4 cellular contexts compared by ENCODE assay signal in the genomic region with DNA sequence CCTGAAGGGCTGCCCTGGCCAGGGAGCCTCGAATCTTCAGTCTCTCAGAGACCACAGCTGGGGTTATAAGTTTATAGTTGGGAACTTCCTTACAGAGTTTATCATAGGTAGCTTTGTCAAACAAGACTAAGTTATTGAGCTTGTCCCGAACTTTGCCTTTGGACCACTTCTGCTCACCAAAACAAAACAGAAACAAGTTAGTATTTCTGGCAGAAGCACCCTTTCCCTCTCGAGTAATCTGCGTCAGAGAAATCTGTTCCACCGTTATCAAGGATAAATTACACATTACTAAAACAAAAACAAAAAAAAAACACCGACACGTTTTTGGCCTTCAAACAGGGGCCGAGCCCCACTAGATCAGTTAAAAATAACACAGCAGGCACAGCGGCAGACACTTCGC. TPM values are rescaled to one million over a fixed set of nuclear protein-coding genes. Genes with fewer than 3 reads are reported as not detected.
DNase-seq lines count a peak whose midpoint lies in the region; ATAC-seq and TF ChIP-seq lines count a peak whose summit lies in the region.
"Not testable (repeated sequence)": the region's sequence is repeated elsewhere in the genome, so short reads cannot be mapped to it uniquely, and the experiment has no call there.

No MANE protein-coding gene starts in this region.

- H3K4ac ChIP-seq in IMR-90 (ENCODE audit: low read depth, low read length), result peak overlapping the region; percentile 94

- peak overlapping the region; percentile 92 for H3K14ac ChIP-seq in IMR-90 (replicated peaks; ENCODE audit: low read depth, low read length)

- dilution Hi-C loops in IMR-90 (cut with HindIII; ENCODE audit: low sequenced_read_pairs, unreplicated experiment), result not testable (repeated sequence)

- H3K23ac ChIP-seq in IMR-90 (ENCODE audit: low read depth, low read length), result peak overlapping the region; percentile 77

- not testable (repeated sequence) for DNase-seq in IMR-90; astrocyte of the spinal cord (ENCODE audit: low read depth, low spot score); kidney epithelial cell (ENCODE audit: low read depth); stomach

- peak overlapping the region; percentile 90; the same call in 1 of the 2 replicates for H4K91ac ChIP-seq in IMR-90 (ENCODE audit: insufficient read depth, low read depth, low read length)

- POLR2A ChIA-PET in IMR-90 (lab: Charles Lee; ENCODE audit: unreplicated experiment), result not testable (repeated sequence)

- peak overlapping the region; percentile 58; the same call in 1 of the 2 replicates for H4K5ac ChIP-seq in IMR-90 (ENCODE audit: low read depth, low read length)

- H3K4me3 ChIP-seq in IMR-90 (ENCODE audit: insufficient read depth, low read depth, low read length) (peak overlapping the region; percentile 90), astrocyte of the spinal cord (ENCODE audit: low read depth, low read length) (peak overlapping the region; percentile 90), kidney epithelial cell (ENCODE audit: low read depth, low read length) (peak overlapping the region; percentile 75), stomach (peak overlapping the region; percentile 88 to 96 (median 93))

- H4K20me1 ChIP-seq in IMR-90 (ENCODE audit: insufficient read depth, low read length), result peaks cover 37% of the 10 kb centered on the region

- peak overlapping the region; percentile 90 for H3K9ac ChIP-seq in IMR-90 (ENCODE audit: low read depth, low read length)

- not testable (repeated sequence) for TF ChIP-seq EP300 in stomach (IDR thresholded peaks at IDR 0.05)

- not testable (repeated sequence) for H3K18ac ChIP-seq in IMR-90 (ENCODE audit: low read depth, low read length)

- not testable (repeated sequence) for ATAC-seq in IMR-90 (ENCODE audit: low read depth)

- H3K36me3 ChIP-seq in IMR-90 (ENCODE audit: control insufficient read depth, insufficient read depth, low read length), result peaks cover 34% of the 10 kb centered on the region
- H3K36me3 ChIP-seq in kidney epithelial cell (ENCODE audit: control insufficient read depth, insufficient read depth, low read length), result not testable (repeated sequence)
- peaks cover 39 to 63% (median 55%) of the 10 kb centered on the region in 4 donors for H3K36me3 ChIP-seq in stomach

- intact Hi-C loops in IMR-90 (cut with micrococcal nuclease); stomach (cut with DNase I; ENCODE audit: low total_unique reads): not testable (repeated sequence)

- not testable (repeated sequence) for TF ChIP-seq POLR2A in IMR-90 (IDR thresholded peaks at IDR 0.05; ENCODE audit: low read depth, low read length); stomach (IDR thresholded peaks at IDR 0.05)

- not testable (repeated sequence) for H2AFZ ChIP-seq in IMR-90 (replicated peaks; ENCODE audit: low read length, poor library complexity)

- peak overlapping the region; percentile 89 to 90 for H4K8ac ChIP-seq in IMR-90 (ENCODE audit: low read depth in 2 of 2, low read length in 2 of 2)

- H2AK9ac ChIP-seq in IMR-90 (replicated peaks; ENCODE audit: low read depth, low read length, poor library complexity), result peak overlapping the region; percentile 56

- H3K27ac ChIP-seq in IMR-90 (ENCODE audit: insufficient read depth, low read length), result peak overlapping the region; percentile 81
- peak overlapping the region in 4 of 5 donors; percentile 94 to 97 (median 96) for H3K27ac ChIP-seq in stomach

- not testable (repeated sequence) for BruUV-seq in IMR-90 (replicated peaks; lab: Mats Ljungman, UMichigan)

- CTCF ChIA-PET in IMR-90 (lab: Yijun Ruan, JAX), result not testable (repeated sequence)

- TF ChIP-seq RAD21 in IMR-90 (IDR thresholded peaks at IDR 0.05; ENCODE audit: low read length), result not testable (repeated sequence)

- WGBS in IMR-90 (ENCODE audit: extremely low coverage in 2 of 2, insufficient read length in 1 of 2), 2 experiments, result 17% methylated on average over 3 of the region's 10 CpGs; no CpG with 5 or more reads in 1 of the 2 experiments
- 0 to 2% (median 1%) methylated on average over 10 of the region's 10 CpGs for WGBS in stomach, 5 donors

- in situ Hi-C loops in IMR-90 (cut with MboI; ENCODE audit: low sequenced_read_pairs); astrocyte of the spinal cord (cut with HindIII; ENCODE audit: low sequenced_read_pairs): not testable (repeated sequence)

- H3K9me1 ChIP-seq in IMR-90 (ENCODE audit: insufficient read depth, low read length), result not testable (repeated sequence)

- peak overlapping the region; percentile 65 for H2BK5ac ChIP-seq in IMR-90 (ENCODE audit: low read depth, low read length, poor library complexity, severe bottlenecking)

- H2AK5ac ChIP-seq in IMR-90 (ENCODE audit: low read depth, low read length), result 0 out of 2 replicates have a peak overlapping the region, but pooled peaks have one; percentile 68

- not testable (repeated sequence) for H2BK120ac ChIP-seq in IMR-90 (ENCODE audit: low read depth, low read length)

- H3K79me1 ChIP-seq in IMR-90 (ENCODE audit: low read depth in 1 of 2, low read length in 2 of 2), result peaks cover 16 to 64% of the 10 kb centered on the region in 2 experiments; a peak in 3 of 4 replicates

- not testable (repeated sequence) for H3K4me1 ChIP-seq in IMR-90 (ENCODE audit: control insufficient read depth, insufficient read depth, low read length)
- peaks cover 31 to 61% (median 56%) of the 10 kb centered on the region in 4 donors for H3K4me1 ChIP-seq in stomach

- H3K27me3 ChIP-seq in IMR-90 (ENCODE audit: control insufficient read depth, insufficient read depth, low read length); kidney epithelial cell (ENCODE audit: control insufficient read depth, insufficient read depth, low read length); stomach: not testable (repeated sequence)

- H2BK20ac ChIP-seq in IMR-90 (ENCODE audit: low read depth, low read length), result not testable (repeated sequence)

- H3K9me3 ChIP-seq in IMR-90 (ENCODE audit: control insufficient read depth, insufficient read depth, low read length); stomach: not testable (repeated sequence)

- not testable (repeated sequence) for H2BK15ac ChIP-seq in IMR-90 (ENCODE audit: low read depth, low read length)

- H3K56ac ChIP-seq in IMR-90 (ENCODE audit: extremely low read depth, insufficient read depth, low read length), result peak overlapping the region; percentile 70

- H3K4me2 ChIP-seq in IMR-90 (ENCODE audit: low read depth, low read length), result peak overlapping the region; percentile 87

- TF ChIP-seq CTCF in IMR-90 (conservative IDR thresholded peaks at IDR 0.05; ENCODE audit: low read depth, low read length); astrocyte of the spinal cord (IDR thresholded peaks at IDR 0.05; ENCODE audit: low read depth, low read length); kidney epithelial cell (IDR thresholded peaks at IDR 0.05; ENCODE audit: insufficient read depth, low read length, poor library complexity, severe bottlenecking); stomach (IDR thresholded peaks at IDR 0.05): not testable (repeated sequence)

RNA-seq across cellular contexts. Expression of gene RPS25, which starts 0.8 kb away (rescaled TPM):
- total RNA-seq in IMR-90 (2012; rRNA removed) (727 and 842 TPM in 2 replicates), kidney epithelial cell (1,597 and 2,068 TPM in 2 replicates), stomach (1,000 to 10,000 TPM in 3 of 5 donors, 100 to 1,000 TPM in 2; 157 to 2,308 (median 1,395) TPM)
- polyA plus RNA-seq in IMR-90 (2012; rRNA removed) (905 and 1,237 TPM in 2 replicates), stomach (1,000 to 10,000 TPM; 2,403 to 3,218 (median 2,977) TPM)
- polyA plus RNA-seq in IMR-90 (2012; cell fraction: cytosol; rRNA removed), result 303 and 612 TPM in 2 replicates
- 63.8 and 509 TPM in 2 replicates for polyA plus RNA-seq in IMR-90 (2012; cell fraction: nucleus; rRNA removed; ENCODE audit: low replicate concordance)

RNA-seq across cellular contexts. Expression of gene TRAPPC4, which starts 1.2 kb away (rescaled TPM):
- 102 and 151 TPM in 2 replicates for total RNA-seq in IMR-90 (2012; rRNA removed)
- polyA plus RNA-seq in IMR-90 (2012; rRNA removed), result 162 and 253 TPM in 2 replicates
- polyA plus RNA-seq in IMR-90 (2012; cell fraction: cytosol; rRNA removed), result 74.8 and 107 TPM in 2 replicates
- polyA plus RNA-seq in IMR-90 (2012; cell fraction: nucleus; rRNA removed; ENCODE audit: low replicate concordance), result 52.9 and 66.6 TPM in 2 replicates
- total RNA-seq in kidney epithelial cell, result 61.2 and 72.6 TPM in 2 replicates
- total RNA-seq in stomach, result 10 to 100 TPM; 13.4 to 81.4 (median 20.0) TPM
- 10 to 100 TPM; 29.6 to 49.6 (median 34.1) TPM for polyA plus RNA-seq in stomach

RNA-seq across cellular contexts. Expression of gene SLC37A4, which starts 13.3 kb away (rescaled TPM):
- total RNA-seq in IMR-90 (2012; rRNA removed), result 7.5 and 8.3 TPM in 2 replicates
- 14.3 and 15.1 TPM in 2 replicates for polyA plus RNA-seq in IMR-90 (2012; rRNA removed)
- polyA plus RNA-seq in IMR-90 (2012; cell fraction: cytosol; rRNA removed), result 12.5 and 14.1 TPM in 2 replicates
- 40.1 and 57.8 TPM in 2 replicates for polyA plus RNA-seq in IMR-90 (2012; cell fraction: nucleus; rRNA removed; ENCODE audit: low replicate concordance)
- total RNA-seq in kidney epithelial cell, result 20.7 and 27.9 TPM in 2 replicates
- 100 to 1,000 TPM in 1 of 5 donors, 10 to 100 TPM in 4; 16.3 to 126 (median 23.5) TPM for total RNA-seq in stomach
- polyA plus RNA-seq in stomach, result 10 to 100 TPM; 12.4 to 14.6 (median 13.0) TPM

RNA-seq across cellular contexts. Expression of gene CENATAC, which starts 19.4 kb away (rescaled TPM):
- 13.1 and 15.3 TPM in 2 replicates for total RNA-seq in IMR-90 (2012; rRNA removed)
- polyA plus RNA-seq in IMR-90 (2012; rRNA removed), result 15.0 and 16.7 TPM in 2 replicates
- 4.5 and 6.8 TPM in 2 replicates for polyA plus RNA-seq in IMR-90 (2012; cell fraction: cytosol; rRNA removed)
- polyA plus RNA-seq in IMR-90 (2012; cell fraction: nucleus; rRNA removed; ENCODE audit: low replicate concordance), result 63.1 and 120 TPM in 2 replicates
- 25.4 and 29.8 TPM in 2 replicates for total RNA-seq in kidney epithelial cell
- 100 to 1,000 TPM in 1 of 5 donors, 10 to 100 TPM in 4; 34.8 to 310 (median 64.0) TPM for total RNA-seq in stomach
- 10 to 100 TPM; 17.8 to 38.0 (median 18.0) TPM for polyA plus RNA-seq in stomach

RNA-seq across cellular contexts. Expression of gene HYOU1, which starts 39.6 kb away (rescaled TPM):
- 152 and 181 TPM in 2 replicates for total RNA-seq in IMR-90 (2012; rRNA removed)
- polyA plus RNA-seq in IMR-90 (2012; rRNA removed), result 117 and 120 TPM in 2 replicates
- 75.9 and 116 TPM in 2 replicates for polyA plus RNA-seq in IMR-90 (2012; cell fraction: cytosol; rRNA removed)
- 103 and 105 TPM in 2 replicates for polyA plus RNA-seq in IMR-90 (2012; cell fraction: nucleus; rRNA removed; ENCODE audit: low replicate concordance)
- total RNA-seq in kidney epithelial cell, result 280 and 303 TPM in 2 replicates
- total RNA-seq in stomach, result 100 to 1,000 TPM in 2 of 5 donors, 10 to 100 TPM in 3; 46.1 to 127 (median 80.0) TPM
- polyA plus RNA-seq in stomach, result 10 to 100 TPM; 12.7 to 57.2 (median 26.7) TPM
